Comparison of ENCODE assay signal across 8 cellular contexts in genomic region chr7:2709553-2710165, GRCh38. TPM values are rescaled to one million over a fixed set of nuclear protein-coding genes. Genes with fewer than 3 reads are reported as not detected.
DNase-seq lines count a peak whose midpoint lies in the region; ATAC-seq, FAIRE-seq and TF ChIP-seq lines count a peak whose summit lies in the region.

No MANE protein-coding gene starts in this region.

- peaks cover 10% of the 10 kb centered on the region; the same call in 1 of the 2 replicates for H3K36me3 Mint-ChIP-seq in WTC11

- DNase-seq in GM10248 (ENCODE audit: extremely low spot score) (peak; percentile 90), LoVo (ENCODE audit: low spot score) (peak; percentile 80), WTC11 (ENCODE audit: low spot score) (peak; percentile 91), bronchial epithelial cell (ENCODE audit: low read depth) (peak; percentile 45), left lobe of liver (ENCODE audit: low spot score) (peak; percentile 82), DMS114 treated with DMSO at 0.1 percent for 48 hours (lab: John Stamatoyannopoulos, UW; ENCODE audit: unreplicated experiment) (no peak)
- peak; percentile 79 for DNase-seq in stimulated activated CD4-positive, alpha-beta T cell treated with anti-CD3 and anti-CD28 coated beads, Interleukin-4, amount 100 ng/mL, for 1 hour

- no peak for FAIRE-seq in bronchial epithelial cell (lab: Jason Lieb, UNC)

- no peak overlapping the region for H3K27ac Mint-ChIP-seq in WTC11

- H3K9me3 Mint-ChIP-seq in WTC11: no peaks in the 10 kb centered on the region

- H3K27me3 Mint-ChIP-seq in WTC11 (ENCODE audit: low read depth): no peaks in the 10 kb centered on the region

- no peaks in the 10 kb centered on the region for H3K27me3 ChIP-seq in bronchial epithelial cell (ENCODE audit: control insufficient read depth, insufficient read depth, low read length)

- no peak overlapping the region for H3K4me3 ChIP-seq in bronchial epithelial cell (ENCODE audit: low read depth, low read length)

- H3K4me3 Mint-ChIP-seq in WTC11: no peak overlapping the region

- peak; percentile 98 for TF ChIP-seq CTCF in GM10248 (IDR thresholded peaks at IDR 0.05; ENCODE audit: control extremely low read depth, extremely low read depth, low read depth, missing control alignments)
- peak; percentile 93 for TF ChIP-seq CTCF in WTC11 (IDR thresholded peaks at IDR 0.05)
- peak; percentile 98 for TF ChIP-seq CTCF in bronchial epithelial cell (IDR thresholded peaks at IDR 0.05; ENCODE audit: insufficient read depth, low read length, severe bottlenecking)

- CTCF ChIA-PET in GM10248 (lab: Yijun Ruan, JAX) (interaction anchor here (0.6 to 4.7 kb wide), 60 partner anchors 9 to 473 kb away, joined by 3 to 65 read pairs (median 4); partner anchors contain the start of genes AMZ1, CHST12 and TTYH3), WTC11 (lab: Charles Lee) (interaction anchor here (0.5 to 8.9 kb wide), 79 partner anchors 9 to 778 kb away, joined by 3 to 102 read pairs (median 5); partner anchors contain the start of genes AMZ1, BRAT1 and IQCE)

- no peaks in the 10 kb centered on the region for H3K36me3 ChIP-seq in bronchial epithelial cell (ENCODE audit: control insufficient read depth, insufficient read depth, low read length)

- peak; percentile 59 for ATAC-seq in GM21786 (IDR thresholded peaks at IDR 0.05; ENCODE audit: unreplicated experiment)
- ATAC-seq in WTC11: peak; percentile 94
- peak; percentile 96 for ATAC-seq in left lobe of liver

- peaks cover 8% of the 10 kb centered on the region for H3K4me1 Mint-ChIP-seq in WTC11

- POLR2A ChIA-PET in GM10248 (lab: Yijun Ruan, JAX): interaction anchor here (1.5 kb wide), 1 partner anchor 11 kb away, joined by 4 read pairs; no protein-coding TSS in a partner anchor
- POLR2A ChIA-PET in WTC11 (lab: Charles Lee): interaction anchor here (0.5 to 1.6 kb wide), 5 partner anchors 10 to 449 kb away, joined by 3 to 4 read pairs (median 4); no protein-coding TSS in a partner anchor

TF ChIP-seq in WTC11, 78 proteins besides CTCF, POLR2A, EP300 and RAD21 (continues in another document):
- TF ChIP-seq FOXK1 (CRISPR knock-in tag; IDR thresholded peaks at IDR 0.05): no peak
- peak; percentile 74 for TF ChIP-seq HMGXB4 (CRISPR knock-in tag; IDR thresholded peaks at IDR 0.05)
- no peak for TF ChIP-seq PRDM15 (CRISPR knock-in tag; IDR thresholded peaks at IDR 0.05)
- no peak for TF ChIP-seq FOXP1 (CRISPR knock-in tag; IDR thresholded peaks at IDR 0.05; ENCODE audit: borderline replicate concordance)
- TF ChIP-seq ZNF671 (CRISPR knock-in tag; IDR thresholded peaks at IDR 0.05): no peak
- TF ChIP-seq ZNF532 (CRISPR knock-in tag; IDR thresholded peaks at IDR 0.05; ENCODE audit: borderline replicate concordance): no peak
- no peak for TF ChIP-seq ZNF423 (CRISPR knock-in tag; IDR thresholded peaks at IDR 0.05)
- no peak for TF ChIP-seq ATF2 (CRISPR knock-in tag; IDR thresholded peaks at IDR 0.05; ENCODE audit: borderline replicate concordance, low read depth)
- TF ChIP-seq PREB (CRISPR knock-in tag; IDR thresholded peaks at IDR 0.05; ENCODE audit: borderline replicate concordance): no peak
- no peak for TF ChIP-seq IRF1 (CRISPR knock-in tag; IDR thresholded peaks at IDR 0.05)

RNA-seq across cellular contexts. Expression of gene AMZ1, which starts 21.7 kb away (rescaled TPM):
- total RNA-seq in WTC11 (2021) (0.85 to 1.4 TPM (median 1.4 TPM) in 3 replicates), bronchial epithelial cell (not detected in 2 replicates), left lobe of liver (0.83 TPM)
